In the genomic region with DNA sequence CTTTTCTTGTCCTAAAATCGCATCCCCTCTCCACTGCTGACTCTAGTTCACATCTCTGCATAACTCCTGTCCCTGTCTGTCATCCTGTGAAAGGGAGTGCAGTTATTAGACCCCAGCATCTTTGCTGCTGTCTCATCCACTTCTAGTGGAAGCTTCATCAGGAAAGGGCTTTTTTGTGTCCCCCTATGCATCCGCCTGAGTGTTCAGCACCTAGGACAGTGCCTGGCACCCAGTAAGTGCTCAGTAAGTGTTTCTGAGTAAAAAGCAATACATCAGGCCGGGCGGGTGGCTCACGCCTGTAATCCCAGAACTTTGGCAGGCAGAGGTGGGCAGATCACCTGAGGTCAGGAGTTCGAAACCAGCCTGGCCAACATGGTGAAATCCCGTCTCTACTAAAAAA, we compare ENCODE assay signal across 19 cellular contexts.
A peak's percentile ranks its signal among the peaks of the same experiment; 100 is the strongest.
DNase-seq lines count a peak whose midpoint lies in the region; ATAC-seq and TF ChIP-seq lines count a peak whose summit lies in the region.
"Had no signal": no experiment of that assay in that cellular context is flagged by ENCODE, and none has a peak within 500 bp of the region (broad histone marks: within the 10 kb centered on the region; RNA-seq: fewer than 3 reads in every experiment).

No MANE protein-coding gene starts in this region.

- no peak for TF ChIP-seq POLR2A in uterus (IDR thresholded peaks at IDR 0.05)

- H3K4me3 ChIP-seq in iPS-20b (ENCODE audit: low read length) = peak overlapping the region; percentile 37; the same call in 1 of the 2 replicates
- no peak overlapping the region for H3K4me3 ChIP-seq in uterus

- H3K27ac ChIP-seq in iPS-20b (ENCODE audit: low read length) (no peak overlapping the region), uterus (no peak overlapping the region)
- H3K27ac ChIP-seq: WERI-Rb-1 had no signal

- H3K27me3 ChIP-seq in iPS-20b (ENCODE audit: insufficient read depth, low read length) (no peaks in the 10 kb centered on the region), uterus (no peaks in the 10 kb centered on the region)

- no peak for TF ChIP-seq CTCF in uterus (IDR thresholded peaks at IDR 0.05)

- intact Hi-C loops in uterus (cut with DNase I; ENCODE audit: low total_unique reads) = no loop called here

- H3K36me3 ChIP-seq in iPS-20b (ENCODE audit: insufficient read depth, low read depth, low read length) (no peaks in the 10 kb centered on the region), uterus (no peaks in the 10 kb centered on the region)
- H3K36me3 ChIP-seq: WERI-Rb-1 had no signal

- DNase-seq in A172 (ENCODE audit: low spot score) (peak; percentile 28), ELF-1 (ENCODE audit: low read depth, low spot score) (peak; percentile 45), superior temporal gyrus (ENCODE audit: extremely low spot score) (no peak), iPS-NIHi7 (ENCODE audit: extremely low spot score) (no peak), uterus (no peak)
- DNase-seq: activated CD4-positive, alpha-beta T cell treated with anti-CD3 and anti-CD28 coated beads, Interleukin-2, amount 10 ng/mL, durations not matched to agents 7 days and 5 days; activated naive CD8-positive, alpha-beta T cell treated with anti-CD3 and anti-CD28 coated beads, Interleukin-2, amount 10 ng/mL, durations not matched to agents 7 days and 5 days; C1 segment of cervical spinal cord; glutamatergic neuron; NCI-H1694 treated with DMSO at 0.1 percent for 48 hours; NCI-H526; occipital lobe; stimulated activated CD4-positive, alpha-beta T cell treated with anti-CD3 and anti-CD28 coated beads, Interleukin-4, amount 100 ng/mL, for 24 hours; stimulated activated naive CD4-positive, alpha-beta T cell treated with Interleukin-2 at 50 U/mL for 16 hours; WERI-Rb-1 had no signal

- no peak for ATAC-seq in HG02763 (IDR thresholded peaks at IDR 0.05; ENCODE audit: unreplicated experiment)

- H3K4me1 ChIP-seq in iPS-20b (ENCODE audit: insufficient read depth, low read length) (peaks cover 12% of the 10 kb centered on the region; the same call in 1 of the 2 replicates), uterus (no peaks in the 10 kb centered on the region)
- H3K4me1 ChIP-seq: Caco-2 had no signal

- H3K9me3 ChIP-seq in iPS-20b (ENCODE audit: insufficient read depth, low read depth, low read length) (no peaks in the 10 kb centered on the region), uterus (no peaks in the 10 kb centered on the region)
- H3K9me3 ChIP-seq: Caco-2 had no signal

- H3K9ac ChIP-seq in iPS-20b (ENCODE audit: low read depth, low read length) = no peak overlapping the region

TF ChIP-seq in PFSK-1, 5 proteins besides CTCF, POLR2A, EP300 and RAD21:
- TF ChIP-seq, protein P1, sequence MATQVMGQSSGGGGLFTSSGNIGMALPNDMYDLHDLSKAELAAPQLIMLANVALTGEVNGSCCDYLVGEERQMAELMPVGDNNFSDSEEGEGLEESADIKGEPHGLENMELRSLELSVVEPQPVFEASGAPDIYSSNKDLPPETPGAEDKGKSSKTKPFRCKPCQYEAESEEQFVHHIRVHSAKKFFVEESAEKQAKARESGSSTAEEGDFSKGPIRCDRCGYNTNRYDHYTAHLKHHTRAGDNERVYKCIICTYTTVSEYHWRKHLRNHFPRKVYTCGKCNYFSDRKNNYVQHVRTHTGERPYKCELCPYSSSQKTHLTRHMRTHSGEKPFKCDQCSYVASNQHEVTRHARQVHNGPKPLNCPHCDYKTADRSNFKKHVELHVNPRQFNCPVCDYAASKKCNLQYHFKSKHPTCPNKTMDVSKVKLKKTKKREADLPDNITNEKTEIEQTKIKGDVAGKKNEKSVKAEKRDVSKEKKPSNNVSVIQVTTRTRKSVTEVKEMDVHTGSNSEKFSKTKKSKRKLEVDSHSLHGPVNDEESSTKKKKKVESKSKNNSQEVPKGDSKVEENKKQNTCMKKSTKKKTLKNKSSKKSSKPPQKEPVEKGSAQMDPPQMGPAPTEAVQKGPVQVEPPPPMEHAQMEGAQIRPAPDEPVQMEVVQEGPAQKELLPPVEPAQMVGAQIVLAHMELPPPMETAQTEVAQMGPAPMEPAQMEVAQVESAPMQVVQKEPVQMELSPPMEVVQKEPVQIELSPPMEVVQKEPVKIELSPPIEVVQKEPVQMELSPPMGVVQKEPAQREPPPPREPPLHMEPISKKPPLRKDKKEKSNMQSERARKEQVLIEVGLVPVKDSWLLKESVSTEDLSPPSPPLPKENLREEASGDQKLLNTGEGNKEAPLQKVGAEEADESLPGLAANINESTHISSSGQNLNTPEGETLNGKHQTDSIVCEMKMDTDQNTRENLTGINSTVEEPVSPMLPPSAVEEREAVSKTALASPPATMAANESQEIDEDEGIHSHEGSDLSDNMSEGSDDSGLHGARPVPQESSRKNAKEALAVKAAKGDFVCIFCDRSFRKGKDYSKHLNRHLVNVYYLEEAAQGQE (IDR thresholded peaks at IDR 0.05; ENCODE audit: insufficient read depth in 1 of 2, low read depth in 2 of 2, low read length in 2 of 2) = peak; percentile 62 to 88; a peak in 3 of 4 replicates
- TF ChIP-seq SIN3A (IDR thresholded peaks at IDR 0.05; ENCODE audit: borderline replicate concordance, insufficient read depth, low read length) = no peak

Comparison
In these comparisons a context has a peak if more than half of its experiments do, and no peak if none do; other contexts are left out.
1. DNase-seq: peak in A172 (single experiment) and ELF-1 (single experiment); none in superior temporal gyrus (single experiment), iPS-NIHi7 (single experiment) and uterus (0 of 2).